Comparison of ENCODE assay signal across 1 cellular context in genomic region chr2:174335605-174336402, GRCh38.
TF ChIP-seq lines count a peak whose summit lies in the region.

No MANE protein-coding gene starts in this region.

TF ChIP-seq in GM12878, 131 proteins besides CTCF, POLR2A, EP300 and RAD21 (continued from another document):
- TF ChIP-seq CUX1 (IDR thresholded peaks at IDR 0.05; ENCODE audit: insufficient replicate concordance, low read depth, low read length) (no peak), MTA3 (IDR thresholded peaks at IDR 0.05; ENCODE audit: borderline replicate concordance, low read length) (no peak)
TF ChIP-seq in GM12878: peak in this region for 0.
